Comparison of ENCODE assay signal across 33 cellular contexts in the genomic region with DNA sequence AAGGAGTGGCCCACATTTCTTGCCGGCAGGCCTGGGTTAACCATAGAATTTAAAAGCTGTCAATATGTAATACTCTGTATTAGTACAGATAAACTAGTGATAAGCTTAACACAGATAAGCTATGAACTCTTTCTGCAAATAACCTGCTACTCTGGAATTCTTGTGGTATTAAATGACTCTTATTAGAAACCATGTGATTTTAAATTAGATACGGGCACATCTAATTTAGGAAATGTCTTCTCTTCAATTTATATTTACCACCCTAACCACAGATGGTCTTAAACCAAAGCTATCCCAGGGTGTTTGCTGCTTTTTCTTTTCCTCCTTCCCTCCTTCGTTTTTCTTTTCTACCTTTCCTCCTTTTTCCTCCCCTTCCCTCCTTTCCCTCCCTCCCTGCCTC. TPM values are rescaled to one million over a fixed set of nuclear protein-coding genes. Genes with fewer than 3 reads are reported as not detected.
"Had no signal": no experiment of that assay in that cellular context is flagged by ENCODE, and none has a peak within 500 bp of the region (broad histone marks: within the 10 kb centered on the region; RNA-seq: fewer than 3 reads in every experiment).

No MANE protein-coding gene starts in this region.

- H3K9me3 ChIP-seq: colonic mucosa, esophagus squamous epithelium, gastrocnemius medialis, heart right ventricle, left lung, lower lobe of right lung had no signal

- FAIRE-seq: endometrium, islet of Langerhans had no signal

- H3K4me3 ChIP-seq: colonic mucosa, esophagus squamous epithelium, gastrocnemius medialis, heart right ventricle, left lung, lower lobe of right lung had no signal

- H3K36me3 ChIP-seq: colonic mucosa, esophagus squamous epithelium, gastrocnemius medialis, heart right ventricle, left lung, lower lobe of right lung had no signal

- H3K4me1 ChIP-seq: colonic mucosa, esophagus squamous epithelium, gastrocnemius medialis, left lung, lower lobe of right lung had no signal

- ATAC-seq: effector memory CD8-positive, alpha-beta T cell; esophagus mucosa; gastrocnemius medialis; heart right ventricle; left cardiac atrium; left lung; left ventricle myocardium superior; lower lobe of right lung had no signal

- H3K27ac ChIP-seq: colonic mucosa, epithelial cell of prostate, esophagus squamous epithelium, gastrocnemius medialis, heart right ventricle, left lung, lower lobe of right lung had no signal

- H3K27me3 ChIP-seq: colonic mucosa, esophagus squamous epithelium, gastrocnemius medialis, heart right ventricle, left lung had no signal

- DNase-seq: colonic mucosa; cortex of kidney; effector CD8-positive, alpha-beta T cell; effector memory CD8-positive, alpha-beta T cell; endodermal cell; erythroblast; esophagus squamous epithelium; foreskin fibroblast; foreskin melanocyte; gastrocnemius medialis; glutamatergic neuron; head of caudate nucleus; heart right ventricle; hippocampal formation; left cardiac atrium; left lung; left ventricle myocardium superior; lower lobe of right lung; mesendoderm; midbrain; naive B cell had no signal

RNA-seq across cellular contexts. Expression of gene GNRHR, which starts 4.9 kb away (rescaled TPM):
- total RNA-seq: chondrocyte, colonic mucosa, dermis microvascular lymphatic vessel endothelial cell, endodermal cell, gastrocnemius medialis, glomerular endothelial cell, heart right ventricle, kidney epithelial cell, left cardiac atrium, left lung, left ventricle myocardium superior, lower leg skin, lower lobe of right lung, lung microvascular endothelial cell, mononuclear cell, mucosa of gallbladder had no signal
- polyA plus RNA-seq: heart right ventricle had no signal
